In the genomic region with DNA sequence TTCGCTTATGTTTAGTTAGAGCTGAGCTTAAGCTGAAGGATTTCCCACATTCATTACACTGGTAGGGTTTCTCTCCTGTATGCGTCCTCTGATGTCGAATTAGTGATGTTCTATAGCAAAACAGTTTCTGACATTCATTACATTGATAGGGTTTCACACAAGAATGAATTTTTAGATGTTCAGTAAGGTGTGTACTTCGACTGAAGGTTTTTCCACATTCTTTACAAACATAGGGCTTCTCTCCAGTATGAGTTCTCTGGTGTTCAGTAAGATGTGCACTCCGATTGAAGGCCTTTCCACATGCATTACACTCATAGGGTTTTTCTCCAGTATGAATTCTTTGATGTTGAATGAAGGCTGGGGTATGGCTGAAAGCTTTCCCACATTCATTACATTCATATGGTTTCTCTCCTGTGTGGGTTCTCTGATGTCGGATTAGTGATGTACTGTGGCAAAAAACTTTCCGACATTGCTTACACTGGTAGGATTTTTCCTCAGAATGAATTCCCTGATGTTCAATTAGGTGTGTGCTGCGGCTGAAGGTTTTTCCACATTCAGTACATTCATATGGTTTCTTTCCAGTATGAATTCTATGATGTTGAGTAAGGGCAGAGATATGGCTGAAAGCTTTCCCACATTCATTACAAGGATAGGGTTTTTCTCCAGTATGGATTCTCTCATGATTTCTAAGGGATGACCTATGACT, we compare ENCODE assay signal across 1 cellular context.
TF ChIP-seq lines count a peak whose summit lies in the region.

No MANE protein-coding gene starts in this region.

TF ChIP-seq in GM23338, 12 proteins besides CTCF, POLR2A, EP300 and RAD21 (continued from another document):
- TF ChIP-seq EZH2 (IDR thresholded peaks at IDR 0.05; ENCODE audit: low read depth, unreplicated experiment) (no peak), ZNF331 (CRISPR knock-in tag; IDR thresholded peaks at IDR 0.05; ENCODE audit: low read depth) (no peak), CREB1 (CRISPR knock-in tag; IDR thresholded peaks at IDR 0.05; ENCODE audit: low read depth) (no peak), NANOG (IDR thresholded peaks at IDR 0.05; ENCODE audit: borderline replicate concordance) (no peak)
TF ChIP-seq in GM23338: peak in this region for 0.
